Comparison of ENCODE assay signal across 10 cellular contexts in the genomic region with DNA sequence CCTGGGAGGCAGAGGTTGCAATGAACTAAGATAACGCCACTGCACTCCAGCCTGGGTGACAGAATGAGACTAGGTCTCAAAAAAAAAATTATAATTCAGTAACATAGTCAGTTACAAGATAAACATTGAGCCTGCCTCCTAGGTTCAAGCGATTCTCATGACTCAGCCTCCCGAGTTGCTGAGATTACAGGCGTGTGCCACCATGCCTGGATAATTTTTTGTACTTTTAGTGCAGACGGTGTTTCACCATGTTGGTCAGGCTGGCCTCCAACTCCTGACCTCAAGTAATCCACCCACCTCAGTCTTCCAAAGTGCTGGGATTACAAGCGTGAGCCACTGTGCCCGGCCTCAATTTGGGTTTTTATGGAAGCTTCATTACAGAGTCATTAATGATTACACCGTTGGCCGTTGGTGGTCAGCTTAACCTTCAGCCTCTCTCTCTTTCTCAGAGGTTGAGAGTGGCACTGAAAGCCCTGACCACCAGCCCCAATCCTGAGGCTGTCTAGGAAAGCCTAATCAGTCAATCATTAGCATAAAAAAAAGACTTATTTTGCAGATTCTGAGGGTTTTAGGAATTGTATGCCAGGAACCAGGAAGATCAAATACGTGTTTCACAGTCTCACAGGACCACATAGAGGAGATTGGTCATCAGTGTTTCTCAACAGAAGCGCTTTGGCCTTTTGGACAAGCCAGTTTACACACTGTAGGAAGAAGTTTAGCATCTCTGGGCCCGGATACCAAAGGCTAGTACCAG. TPM values are rescaled to one million over a fixed set of nuclear protein-coding genes. Genes with fewer than 3 reads are reported as not detected.
DNase-seq lines count a peak whose midpoint lies in the region; ATAC-seq and TF ChIP-seq lines count a peak whose summit lies in the region.
"Had no signal": no experiment of that assay in that cellular context is flagged by ENCODE, and none has a peak within 500 bp of the region (broad histone marks: within the 10 kb centered on the region; RNA-seq: fewer than 3 reads in every experiment).

No MANE protein-coding gene starts in this region.

- ATAC-seq in HG03139 (IDR thresholded peaks at IDR 0.05; ENCODE audit: unreplicated experiment) = no peak
- ATAC-seq in GM19324 (IDR thresholded peaks at IDR 0.05; ENCODE audit: low FRiP score, unreplicated experiment) = no peak

- no peaks in the 10 kb centered on the region for H3K36me3 Mint-ChIP-seq in osteocyte (ENCODE audit: unreplicated experiment)

- H3K27ac Mint-ChIP-seq in osteocyte (ENCODE audit: unreplicated experiment) = peak overlapping the region; percentile 39

- no peaks in the 10 kb centered on the region for H3K27me3 Mint-ChIP-seq in osteocyte (ENCODE audit: unreplicated experiment)

- no peak overlapping the region for H3K27ac ChIP-seq in OCI-LY3 (ENCODE audit: low read length)

- DNase-seq in DMS53 (lab: John Stamatoyannopoulos, UW) = peak; percentile 40
- DNase-seq in DMS53 treated with DMSO at 0.1 percent for 48 hours (lab: John Stamatoyannopoulos, UW; ENCODE audit: unreplicated experiment) = no peak
- peak; percentile 15 for DNase-seq in dedifferentiated amniotic fluid mesenchymal stem cell (ENCODE audit: extremely low spot score)
- DNase-seq in osteocyte (ENCODE audit: extremely low spot score, unreplicated experiment) = no peak
- no peak for DNase-seq in GM03348 (ENCODE audit: low spot score)
- DNase-seq: 8988T had no signal

- no peaks in the 10 kb centered on the region for H3K36me3 ChIP-seq in OCI-LY3 (replicated peaks; ENCODE audit: low read depth, low read length)
- H3K36me3 ChIP-seq: HAP-1 had no signal

- peaks cover 8% of the 10 kb centered on the region for H3K4me1 Mint-ChIP-seq in osteocyte (ENCODE audit: unreplicated experiment)

- H3K27me3 ChIP-seq in OCI-LY3 (ENCODE audit: low read depth, low read length) = no peaks in the 10 kb centered on the region

- no peaks in the 10 kb centered on the region for H3K9me3 ChIP-seq in OCI-LY3 (ENCODE audit: insufficient read depth, low read length)

- no peaks in the 10 kb centered on the region for H3K9me3 Mint-ChIP-seq in osteocyte (ENCODE audit: unreplicated experiment)

- H3K4me3 ChIP-seq in OCI-LY3 (ENCODE audit: low read length) = 0 out of 2 replicates have a peak overlapping the region, but pooled peaks have one; percentile 81

- H2AFZ ChIP-seq in OCI-LY3 (ENCODE audit: low read depth, low read length) = no peak overlapping the region

- peak overlapping the region; percentile 84 for H3K4me3 Mint-ChIP-seq in osteocyte (ENCODE audit: unreplicated experiment)

- H4K20me1 ChIP-seq in OCI-LY3 (ENCODE audit: insufficient read depth, low read length) = no peaks in the 10 kb centered on the region

- no peak overlapping the region for H3K9ac ChIP-seq in OCI-LY3 (ENCODE audit: low read length)

- peaks cover 3% of the 10 kb centered on the region; the same call in 1 of the 2 replicates for H3K79me2 ChIP-seq in OCI-LY3 (ENCODE audit: low read length)

- H3K4me2 ChIP-seq in OCI-LY3 (ENCODE audit: low read length) = peak overlapping the region; percentile 59; the same call in 1 of the 2 replicates

- TF ChIP-seq CTCF in OCI-LY3 (IDR thresholded peaks at IDR 0.05; ENCODE audit: low read depth, low read length) (no peak), osteocyte (IDR thresholded peaks at IDR 0.05) (no peak)

- H3K4me1 ChIP-seq in OCI-LY3 (ENCODE audit: low read length) = peaks cover 39% of the 10 kb centered on the region

RNA-seq across cellular contexts. Expression of a gene that starts 1.3 kb away (rescaled TPM):
- total RNA-seq in osteocyte = 25.1 and 27.3 TPM in 2 replicates

Comparison
In these comparisons a context has a peak if more than half of its experiments do, and no peak if none do; other contexts are left out.
1. DNase-seq: peak in DMS53 (single experiment) and dedifferentiated amniotic fluid mesenchymal stem cell (single experiment); none in DMS53 treated with DMSO at 0.1 percent for 48 hours (single experiment), osteocyte (single experiment) and GM03348 (single experiment).